25 cellular contexts compared by ENCODE assay signal in genomic region chr11:72139500-72139899, GRCh38. TPM values are rescaled to one million over a fixed set of nuclear protein-coding genes. Genes with fewer than 3 reads are reported as not detected.
"Had no signal": no experiment of that assay in that cellular context is flagged by ENCODE, and none has a peak within 500 bp of the region (broad histone marks: within the 10 kb centered on the region; RNA-seq: fewer than 3 reads in every experiment).

No MANE protein-coding gene starts in this region.

- H3K4me3 Mint-ChIP-seq: activated CD8-positive, alpha-beta T cell treated with anti-CD3 and anti-CD28 coated beads for 36 hours; activated naive CD4-positive, alpha-beta T cell treated with anti-CD3 and anti-CD28 coated beads, Interleukin-2, amount 50 U/mL, for 24 hours; central memory CD8-positive, alpha-beta T cell; T-helper 1 cell treated with Interleukin-12 subunit alpha and Interleukin-12 subunit beta and Interleukin-4 antibody, amounts not matched to agents 30 μg/mL and 1 μg/mL, for 36 hours had no signal

- H3K27ac Mint-ChIP-seq: activated CD8-positive, alpha-beta T cell treated with anti-CD3 and anti-CD28 coated beads for 36 hours; activated naive CD4-positive, alpha-beta T cell treated with anti-CD3 and anti-CD28 coated beads, Interleukin-2, amount 50 U/mL, for 24 hours; activated T-cell treated with anti-CD3 and anti-CD28 coated beads, Interleukin-2, amount 50 U/mL, for 72 hours; T-helper 1 cell treated with Interleukin-12 subunit alpha and Interleukin-12 subunit beta and Interleukin-4 antibody, amounts not matched to agents 30 μg/mL and 1 μg/mL, for 36 hours had no signal

- H3K9me3 ChIP-seq: body of pancreas had no signal

- H3K36me3 Mint-ChIP-seq: activated naive CD4-positive, alpha-beta T cell treated with anti-CD3 and anti-CD28 coated beads, Interleukin-2, amount 50 U/mL, for 24 hours had no signal

- H3K9me3 Mint-ChIP-seq: activated CD8-positive, alpha-beta T cell treated with anti-CD3 and anti-CD28 coated beads for 36 hours; activated naive CD4-positive, alpha-beta T cell treated with anti-CD3 and anti-CD28 coated beads, Interleukin-2, amount 50 U/mL, for 24 hours; activated T-cell treated with anti-CD3 and anti-CD28 coated beads, Interleukin-2, amount 50 U/mL, for 72 hours; central memory CD8-positive, alpha-beta T cell had no signal

- H3K4me3 ChIP-seq: body of pancreas had no signal

- H3K27ac ChIP-seq: body of pancreas had no signal

- DNase-seq: activated CD4-positive, alpha-beta T cell treated with anti-CD3 and anti-CD28 coated beads for 4 hours; activated CD8-positive, alpha-beta memory T cell treated with anti-CD3 and anti-CD28 coated beads, Interleukin-2, amount 50 U/mL, for 4 hours; activated CD8-positive, alpha-beta T cell treated with anti-CD3 and anti-CD28 coated beads for 36 hours; activated naive CD4-positive, alpha-beta T cell; activated T-cell treated with anti-CD3 and anti-CD28 coated beads, Interleukin-2, amount 50 U/mL, for 72 hours; aorta; KG1; NCI-H1092; NCI-H1417; NCI-H1930; NCI-H2171; NCI-H2227 treated with DMSO at 0.1 percent for 48 hours; NCI-H526 treated with DMSO at 0.1 percent for 48 hours; NCI-H82; SHP77 treated with DMSO at 0.1 percent for 48 hours had no signal

- ATAC-seq: activated CD4-positive, CD25-positive, alpha-beta regulatory T cell treated with anti-CD3 and anti-CD28 coated beads, Interleukin-2, amount 50 U/mL, for 24 hours; activated CD8-positive, alpha-beta T cell treated with anti-CD3 and anti-CD28 coated beads for 36 hours; activated T-cell treated with anti-CD3 and anti-CD28 coated beads, Interleukin-2, amount 50 U/mL, for 72 hours; body of pancreas had no signal

- H3K27me3 ChIP-seq: body of pancreas had no signal

RNA-seq across cellular contexts. Expression of gene FOLR3, which starts 4.0 kb away (rescaled TPM):
- total RNA-seq: activated CD8-positive, alpha-beta T cell treated with anti-CD3 and anti-CD28 coated beads for 36 hours; activated T-cell treated with anti-CD3 and anti-CD28 coated beads, Interleukin-2, amount 50 U/mL, for 72 hours; body of pancreas; LHCN-M2; NCI-H460; OCI-LY7; SK-MEL-5 had no signal
- polyA plus RNA-seq: aorta had no signal

RNA-seq across cellular contexts. Expression of gene TOMT, which starts 33.8 kb away (rescaled TPM):
- total RNA-seq: activated CD8-positive, alpha-beta T cell treated with anti-CD3 and anti-CD28 coated beads for 36 hours; activated T-cell treated with anti-CD3 and anti-CD28 coated beads, Interleukin-2, amount 50 U/mL, for 72 hours; aorta; body of pancreas; LHCN-M2; M059J; NCI-H460; OCI-LY7; SK-MEL-5 had no signal
- polyA plus RNA-seq: aorta had no signal

RNA-seq across cellular contexts. Expression of gene FOLR1, which starts 52.4 kb away (rescaled TPM):
- total RNA-seq: activated CD8-positive, alpha-beta T cell treated with anti-CD3 and anti-CD28 coated beads for 36 hours; activated T-cell treated with anti-CD3 and anti-CD28 coated beads, Interleukin-2, amount 50 U/mL, for 72 hours; aorta; NCI-H460; OCI-LY7; SK-MEL-5 had no signal
- polyA plus RNA-seq: aorta had no signal
